ENCODE assay signal across 8 cellular contexts in genomic region chr1:161726631-161727342, GRCh38. TPM values are rescaled to one million over a fixed set of nuclear protein-coding genes. Genes with fewer than 3 reads are reported as not detected.
DNase-seq lines count a peak whose midpoint lies in the region; ATAC-seq and TF ChIP-seq lines count a peak whose summit lies in the region.

No MANE protein-coding gene starts in this region.

- peaks cover 48% of the 10 kb centered on the region for H3K4me1 ChIP-seq in OCI-LY3 (ENCODE audit: low read length)
- peaks cover 5 to 31% (median 5%) of the 10 kb centered on the region in 3 donors for H3K4me1 ChIP-seq in esophagus squamous epithelium
- H3K4me1 ChIP-seq in muscle layer of duodenum (ENCODE audit: control insufficient read depth in 1 of 2, insufficient read depth in 2 of 2, low read length in 2 of 2) = peaks cover 0 to 13% of the 10 kb centered on the region in 2 donors

- H3K4me3 ChIP-seq in OCI-LY3 (ENCODE audit: low read length) (peak overlapping the region; percentile 76), esophagus squamous epithelium (peak overlapping the region; percentile 47 to 86 (median 68)), muscle layer of duodenum (ENCODE audit: low read depth in 1 of 2, low read length in 2 of 2) (peak overlapping the region; percentile 80 to 96)

- peaks cover 10% of the 10 kb centered on the region in 2 donors for H3K36me3 Mint-ChIP-seq in CD14-positive monocyte
- peaks cover 2% of the 10 kb centered on the region in 2 donors for H3K36me3 Mint-ChIP-seq in activated T-cell treated with anti-CD3 and anti-CD28 coated beads, Interleukin-2, amount 50 U/mL, for 72 hours (ENCODE audit: insufficient read depth in 2 of 2)
- H3K36me3 Mint-ChIP-seq in stimulated activated naive B cell treated with anti-CD40 and anti-IgM and Interleukin-4, amounts not matched to agents 10 μg/mL and 1 μg/mL and 100 μg/mL, for 72 hours = peaks cover 0 to 2% of the 10 kb centered on the region in 2 donors

- ATAC-seq in HG03432 (IDR thresholded peaks at IDR 0.05; ENCODE audit: unreplicated experiment) = peak; percentile 58
- peak; percentile 50 to 62 for ATAC-seq in activated T-cell treated with anti-CD3 and anti-CD28 coated beads, Interleukin-2, amount 50 U/mL, for 72 hours (replicated peaks in 1 of 2)
- ATAC-seq in stimulated activated naive B cell treated with anti-CD40 and anti-IgM and Interleukin-4, amounts not matched to agents 10 μg/mL and 1 μg/mL and 100 μg/mL, for 72 hours (replicated peaks) = peak; percentile 56 to 68

- H3K4me3 Mint-ChIP-seq in CD14-positive monocyte = peak overlapping the region; percentile 78 to 97
- H3K4me3 Mint-ChIP-seq in activated T-cell treated with anti-CD3 and anti-CD28 coated beads, Interleukin-2, amount 50 U/mL, for 72 hours = peak overlapping the region; percentile 93 to 98
- peak overlapping the region; percentile 87 to 98 for H3K4me3 Mint-ChIP-seq in stimulated activated naive B cell treated with anti-CD40 and anti-IgM and Interleukin-4, amounts not matched to agents 10 μg/mL and 1 μg/mL and 100 μg/mL, for 72 hours

- peak overlapping the region in 3 of 7 donors; percentile 8 to 28 (median 25) for H3K27ac Mint-ChIP-seq in CD14-positive monocyte
- no peak overlapping the region for H3K27ac Mint-ChIP-seq in activated T-cell treated with anti-CD3 and anti-CD28 coated beads, Interleukin-2, amount 50 U/mL, for 72 hours
- H3K27ac Mint-ChIP-seq in stimulated activated naive B cell treated with anti-CD40 and anti-IgM and Interleukin-4, amounts not matched to agents 10 μg/mL and 1 μg/mL and 100 μg/mL, for 72 hours = peak overlapping the region; percentile 90

- peaks cover 95 to 100% (median 97%) of the 10 kb centered on the region in 3 donors for H3K27me3 Mint-ChIP-seq in CD14-positive monocyte (ENCODE audit: low read depth in 3 of 3)
- H3K27me3 Mint-ChIP-seq in activated T-cell treated with anti-CD3 and anti-CD28 coated beads, Interleukin-2, amount 50 U/mL, for 72 hours (ENCODE audit: low read depth) = peaks cover 57% of the 10 kb centered on the region
- H3K27me3 Mint-ChIP-seq in stimulated activated naive B cell treated with anti-CD40 and anti-IgM and Interleukin-4, amounts not matched to agents 10 μg/mL and 1 μg/mL and 100 μg/mL, for 72 hours = no peaks in the 10 kb centered on the region

- H3K36me3 ChIP-seq in OCI-LY3 (replicated peaks; ENCODE audit: low read depth, low read length) (no peaks in the 10 kb centered on the region), esophagus squamous epithelium (no peaks in the 10 kb centered on the region), muscle layer of duodenum (ENCODE audit: control insufficient read depth in 1 of 2, insufficient read depth in 2 of 2, low read length in 2 of 2) (no peaks in the 10 kb centered on the region)

- peaks cover 2 to 23% (median 14%) of the 10 kb centered on the region in 7 donors for H3K9me3 Mint-ChIP-seq in CD14-positive monocyte
- no peaks in the 10 kb centered on the region for H3K9me3 Mint-ChIP-seq in activated T-cell treated with anti-CD3 and anti-CD28 coated beads, Interleukin-2, amount 50 U/mL, for 72 hours
- no peaks in the 10 kb centered on the region for H3K9me3 Mint-ChIP-seq in stimulated activated naive B cell treated with anti-CD40 and anti-IgM and Interleukin-4, amounts not matched to agents 10 μg/mL and 1 μg/mL and 100 μg/mL, for 72 hours

- no peaks in the 10 kb centered on the region for H3K9me3 ChIP-seq in OCI-LY3 (ENCODE audit: insufficient read depth, low read length)
- H3K9me3 ChIP-seq in esophagus squamous epithelium = no peaks in the 10 kb centered on the region
- H3K9me3 ChIP-seq in muscle layer of duodenum (ENCODE audit: control insufficient read depth in 1 of 2, low read length in 2 of 2) = no peaks in the 10 kb centered on the region

- peak overlapping the region; percentile 39 for H2AFZ ChIP-seq in OCI-LY3 (ENCODE audit: low read depth, low read length)

- no peak for TF ChIP-seq CTCF in CD14-positive monocyte (IDR thresholded peaks at IDR 0.05)
- TF ChIP-seq CTCF in OCI-LY3 (IDR thresholded peaks at IDR 0.05; ENCODE audit: low read depth, low read length) = no peak
- TF ChIP-seq CTCF in esophagus squamous epithelium (IDR thresholded peaks at IDR 0.05) = peak in 1 of 6 experiments; percentile 17

- H3K9ac ChIP-seq in OCI-LY3 (ENCODE audit: low read length) = peak overlapping the region; percentile 80

- no peak for DNase-seq in CD14-positive monocyte (ENCODE audit: low spot score)
- DNase-seq in activated T-cell treated with anti-CD3 and anti-CD28 coated beads, Interleukin-2, amount 50 U/mL, for 72 hours = peak; percentile 59 to 67
- peak; percentile 60 for DNase-seq in esophagus squamous epithelium (lab: John Stamatoyannopoulos, UW)
- no peak for DNase-seq in stimulated activated naive B cell treated with anti-CD40 and anti-IgM and Interleukin-4, amounts not matched to agents 10 μg/mL and 1 μg/mL and 100 μg/mL, for 72 hours

- H3K79me2 ChIP-seq in OCI-LY3 (ENCODE audit: low read length) = no peaks in the 10 kb centered on the region; the same call in 1 of the 2 replicates

- intact Hi-C loops in CD14-positive monocyte (cut with micrococcal nuclease) (no loop called here), esophagus squamous epithelium (cut with DNase I) (no loop called here)

- no peaks in the 10 kb centered on the region for H4K20me1 ChIP-seq in OCI-LY3 (ENCODE audit: insufficient read depth, low read length)

- H3K4me2 ChIP-seq in OCI-LY3 (ENCODE audit: low read length) = peak overlapping the region; percentile 95

- H3K27ac ChIP-seq in OCI-LY3 (ENCODE audit: low read length) (peak overlapping the region; percentile 61), esophagus squamous epithelium (peak overlapping the region; percentile 74 to 87 (median 82)), muscle layer of duodenum (ENCODE audit: low read length) (peak overlapping the region; percentile 51)

- peaks cover 48% of the 10 kb centered on the region for H3K4me1 Mint-ChIP-seq in CD14-positive monocyte
- peaks cover 68% of the 10 kb centered on the region for H3K4me1 Mint-ChIP-seq in activated T-cell treated with anti-CD3 and anti-CD28 coated beads, Interleukin-2, amount 50 U/mL, for 72 hours (ENCODE audit: low read depth)
- peaks cover 43 to 71% of the 10 kb centered on the region in 2 donors for H3K4me1 Mint-ChIP-seq in stimulated activated naive B cell treated with anti-CD40 and anti-IgM and Interleukin-4, amounts not matched to agents 10 μg/mL and 1 μg/mL and 100 μg/mL, for 72 hours

- WGBS in esophagus squamous epithelium, 2 donors = 0% methylated on average over 7 to 8 of the region's 81 CpGs

- TF ChIP-seq POLR2A in GM19193 (IDR thresholded peaks at IDR 0.05; ENCODE audit: extremely low read depth, insufficient read depth, insufficient read length) (peak; percentile 94), esophagus squamous epithelium (IDR thresholded peaks at IDR 0.05) (peak in 2 of 4 donors; percentile 33 to 71)

- no peaks in the 10 kb centered on the region for H3K27me3 ChIP-seq in OCI-LY3 (ENCODE audit: low read depth, low read length)
- peaks cover 0 to 15% (median 0%) of the 10 kb centered on the region in 4 donors for H3K27me3 ChIP-seq in esophagus squamous epithelium
- no peaks in the 10 kb centered on the region for H3K27me3 ChIP-seq in muscle layer of duodenum (ENCODE audit: low read depth, low read length)

RNA-seq across cellular contexts. Expression of gene FCRLB, which starts 5.4 kb away (rescaled TPM):
- under 1 TPM; 0.36 to 0.39 TPM for polyA plus RNA-seq in CD14-positive monocyte
- 1 to 10 TPM in 1 of 2 donors, under 1 TPM in 1; 0.43 to 1.2 TPM for total RNA-seq in activated T-cell treated with anti-CD3 and anti-CD28 coated beads, Interleukin-2, amount 50 U/mL, for 72 hours
- total RNA-seq in esophagus squamous epithelium = 1 to 10 TPM in 1 of 4 donors, under 1 TPM in 3; 0.31 to 1.2 (median 0.83) TPM

RNA-seq across cellular contexts. Expression of gene FCRLA, which starts 19.8 kb away (rescaled TPM):
- under 1 TPM; 0.39 to 0.51 TPM for polyA plus RNA-seq in CD14-positive monocyte
- under 1 TPM in 1 of 2 donors, not detected in 1; 0.30 TPM for total RNA-seq in activated T-cell treated with anti-CD3 and anti-CD28 coated beads, Interleukin-2, amount 50 U/mL, for 72 hours
- under 1 TPM in 1 of 4 donors, not detected in 3; 0.62 TPM for total RNA-seq in esophagus squamous epithelium

RNA-seq across cellular contexts. Expression of gene DUSP12, which starts 22.8 kb away (rescaled TPM):
- polyA plus RNA-seq in CD14-positive monocyte = 10 to 100 TPM; 30.5 to 32.0 TPM
- total RNA-seq in activated T-cell treated with anti-CD3 and anti-CD28 coated beads, Interleukin-2, amount 50 U/mL, for 72 hours = 10 to 100 TPM; 33.0 to 41.1 TPM
- total RNA-seq in esophagus squamous epithelium = 10 to 100 TPM in 3 of 4 donors, 1 to 10 TPM in 1; 6.0 to 24.0 (median 15.1) TPM

RNA-seq across cellular contexts. Expression of gene ATF6, which starts 39.3 kb away (rescaled TPM):
- 10 to 100 TPM; 22.2 to 25.6 TPM for polyA plus RNA-seq in CD14-positive monocyte
- total RNA-seq in activated T-cell treated with anti-CD3 and anti-CD28 coated beads, Interleukin-2, amount 50 U/mL, for 72 hours = 10 to 100 TPM; 23.7 to 28.4 TPM
- total RNA-seq in esophagus squamous epithelium = 10 to 100 TPM; 13.4 to 24.8 (median 17.6) TPM

Comparison
In these comparisons a context has a peak if more than half of its experiments do, and no peak if none do; other contexts are left out.
1. DNase-seq: peak in activated T-cell treated with anti-CD3 and anti-CD28 coated beads, Interleukin-2, amount 50 U/mL, for 72 hours (2 of 2) and esophagus squamous epithelium (single experiment); none in CD14-positive monocyte (single experiment) and stimulated activated naive B cell treated with anti-CD40 and anti-IgM and Interleukin-4, amounts not matched to agents 10 μg/mL and 1 μg/mL and 100 μg/mL, for 72 hours (single experiment).
2. Peak in every context shown above with its lines, with median percentiles within 50 percentile points of each other: H3K4me3 Mint-ChIP-seq, ATAC-seq, H3K27ac ChIP-seq and H3K4me3 ChIP-seq.